Comparison of ENCODE assay signal across 14 cellular contexts in genomic region chr3:33093847-33094246, GRCh38. TPM values are rescaled to one million over a fixed set of nuclear protein-coding genes. Genes with fewer than 3 reads are reported as not detected.
DNase-seq lines count a peak whose midpoint lies in the region; ATAC-seq and TF ChIP-seq lines count a peak whose summit lies in the region.
"Had no signal": no experiment of that assay in that cellular context is flagged by ENCODE, and none has a peak within 500 bp of the region (broad histone marks: within the 10 kb centered on the region; RNA-seq: fewer than 3 reads in every experiment).

No MANE protein-coding gene starts in this region.

- peak; percentile 4; the same call in 1 of the 3 replicates for ATAC-seq in GM23338
- no peak for ATAC-seq in stimulated activated memory B cell treated with anti-CD40 and anti-IgM and Interleukin-4, amounts not matched to agents 10 μg/mL and 1 μg/mL and 100 μg/mL, for 72 hours

- no peak overlapping the region for H2AK5ac ChIP-seq in mesendoderm (ENCODE audit: low read length)

- WGBS in mesendoderm (ENCODE audit: extremely low coverage, insufficient coverage, low lambda C conversion rate) = no CpG with 5 or more reads among the region's 11 CpGs
- 93 to 98% (median 97%) methylated on average over 11 of the region's 11 CpGs for WGBS in spleen, 5 donors

- H3K36me3 Mint-ChIP-seq in GM23338 (ENCODE audit: low read depth) = peaks cover 24% of the 10 kb centered on the region
- peaks cover 56% of the 10 kb centered on the region for H3K36me3 Mint-ChIP-seq in brain
- no peaks in the 10 kb centered on the region for H3K36me3 Mint-ChIP-seq in glutamatergic neuron (ENCODE audit: unreplicated experiment)
- H3K36me3 Mint-ChIP-seq in stimulated activated memory B cell treated with anti-CD40 and anti-IgM and Interleukin-4, amounts not matched to agents 10 μg/mL and 1 μg/mL and 100 μg/mL, for 72 hours = peaks cover 39% of the 10 kb centered on the region

- no peak overlapping the region for H4K5ac ChIP-seq in mesendoderm (ENCODE audit: low read length)

- peak; percentile 49 for DNase-seq in GM23338 (ENCODE audit: low spot score)
- peak; percentile 41 for DNase-seq in mesendoderm
- peak; percentile 78 for DNase-seq in spleen
- no peak for DNase-seq in glutamatergic neuron
- DNase-seq in Karpas-422 = no peak
- DNase-seq: EL, NCI-H187, NCI-H345, NCI-H526 treated with DMSO at 0.1 percent for 48 hours, SIG-M5 had no signal

- H3K4me3 ChIP-seq in GM23338 (no peak overlapping the region), mesendoderm (ENCODE audit: low read length) (no peak overlapping the region), spleen (no peak overlapping the region), Karpas-422 (ENCODE audit: low read length) (no peak overlapping the region)

- no peaks in the 10 kb centered on the region for H3K9me3 Mint-ChIP-seq in GM23338
- peaks cover 0 to 11% (median 6%) of the 10 kb centered on the region in 5 experiments for H3K9me3 Mint-ChIP-seq in brain
- H3K9me3 Mint-ChIP-seq in glutamatergic neuron (ENCODE audit: unreplicated experiment) = peaks cover 4% of the 10 kb centered on the region
- H3K9me3 Mint-ChIP-seq in stimulated activated memory B cell treated with anti-CD40 and anti-IgM and Interleukin-4, amounts not matched to agents 10 μg/mL and 1 μg/mL and 100 μg/mL, for 72 hours = no peaks in the 10 kb centered on the region

- H3K9me2 ChIP-seq in GM23338 (ENCODE audit: insufficient read depth) = no peaks in the 10 kb centered on the region
- no peaks in the 10 kb centered on the region for H3K9me2 ChIP-seq in Karpas-422 (replicated peaks; ENCODE audit: insufficient read depth, low read length)

- no peaks in the 10 kb centered on the region for H3F3A ChIP-seq in GM23338 (replicated peaks; ENCODE audit: low read depth)

- H3K27me3 ChIP-seq in GM23338 (ENCODE audit: insufficient read depth) = no peaks in the 10 kb centered on the region
- no peaks in the 10 kb centered on the region for H3K27me3 ChIP-seq in mesendoderm (ENCODE audit: insufficient read depth, low read length, poor library complexity)
- H3K27me3 ChIP-seq in spleen (replicated peaks in 1 of 7) = no peaks in the 10 kb centered on the region
- H3K27me3 ChIP-seq in Karpas-422 (ENCODE audit: low read length) = no peaks in the 10 kb centered on the region

- H2BK120ac ChIP-seq in mesendoderm (ENCODE audit: low read depth, low read length) = no peak overlapping the region

- H3K56ac ChIP-seq in mesendoderm (ENCODE audit: low read length) = no peak overlapping the region

- H3K18ac ChIP-seq in mesendoderm (ENCODE audit: low read length) = no peak overlapping the region

- H3K9me3 ChIP-seq in spleen (no peaks in the 10 kb centered on the region), Karpas-422 (ENCODE audit: low read length) (no peaks in the 10 kb centered on the region)

- H3K4me3 Mint-ChIP-seq in GM23338 = no peak overlapping the region
- H3K4me3 Mint-ChIP-seq in brain = peak overlapping the region in 3 of 5 experiments; percentile 34 to 51 (median 45)
- no peak overlapping the region for H3K4me3 Mint-ChIP-seq in glutamatergic neuron (ENCODE audit: unreplicated experiment)
- no peak overlapping the region for H3K4me3 Mint-ChIP-seq in stimulated activated memory B cell treated with anti-CD40 and anti-IgM and Interleukin-4, amounts not matched to agents 10 μg/mL and 1 μg/mL and 100 μg/mL, for 72 hours

- H3K9ac ChIP-seq in mesendoderm (ENCODE audit: low read length) (no peak overlapping the region), Karpas-422 (ENCODE audit: low read length) (no peak overlapping the region)

- H2AFZ ChIP-seq in GM23338 = no peak overlapping the region
- H2AFZ ChIP-seq in Karpas-422 (ENCODE audit: low read length) = no peak overlapping the region

- no peak overlapping the region for H2BK5ac ChIP-seq in mesendoderm (ENCODE audit: low read length)

- H3K27ac ChIP-seq in GM23338 (ENCODE audit: low read depth) (no peak overlapping the region), mesendoderm (ENCODE audit: low read depth, low read length) (no peak overlapping the region), spleen (no peak overlapping the region), Karpas-422 (ENCODE audit: low read length) (no peak overlapping the region)
- H3K27ac ChIP-seq: C4-2B, HL-60 had no signal

- H3K27ac Mint-ChIP-seq in GM23338 (no peak overlapping the region), brain (no peak overlapping the region), glutamatergic neuron (ENCODE audit: unreplicated experiment) (no peak overlapping the region)
- H3K27ac Mint-ChIP-seq in stimulated activated memory B cell treated with anti-CD40 and anti-IgM and Interleukin-4, amounts not matched to agents 10 μg/mL and 1 μg/mL and 100 μg/mL, for 72 hours = no peak overlapping the region

- intact Hi-C loops in spleen (cut with DNase I; ENCODE audit: low total_unique reads) = no loop called here

- H3K4me2 ChIP-seq in GM23338 = 0 out of 2 replicates have a peak overlapping the region, but pooled peaks have one; percentile 4
- no peak overlapping the region for H3K4me2 ChIP-seq in mesendoderm (ENCODE audit: low read length)
- H3K4me2 ChIP-seq in Karpas-422 (ENCODE audit: low read depth, low read length, poor library complexity, severe bottlenecking) = no peak overlapping the region

- TF ChIP-seq POLR2A in spleen (IDR thresholded peaks at IDR 0.05) = no peak

- TF ChIP-seq CTCF in GM23338 (conservative IDR thresholded peaks at IDR 0.05; ENCODE audit: low read depth in 2 of 2) (peak; percentile 10 to 56; a peak in 2 of 4 replicates), brain (conservative IDR thresholded peaks at IDR 0.05) (no peak), spleen (IDR thresholded peaks at IDR 0.05 in 8 of 11, conservative IDR thresholded peaks at IDR 0.05 in 3 of 11) (no peak), glutamatergic neuron (IDR thresholded peaks at IDR 0.05; ENCODE audit: partially characterized antibody, unreplicated experiment) (no peak)

- H3K79me2 ChIP-seq in GM23338 (replicated peaks; ENCODE audit: insufficient read depth) = peaks cover 67% of the 10 kb centered on the region
- peaks cover 11% of the 10 kb centered on the region for H3K79me2 ChIP-seq in mesendoderm (ENCODE audit: control insufficient read depth, insufficient read depth, low read length)
- peaks cover 78% of the 10 kb centered on the region for H3K79me2 ChIP-seq in Karpas-422 (ENCODE audit: low read length)

- H3K23ac ChIP-seq in mesendoderm (ENCODE audit: low read length) = no peak overlapping the region

- H3K4me1 ChIP-seq in GM23338 (ENCODE audit: insufficient read depth) (peaks cover 21% of the 10 kb centered on the region), mesendoderm (ENCODE audit: control insufficient read depth, low read depth, low read length) (peaks cover 3% of the 10 kb centered on the region), spleen (peaks cover 9 to 87% (median 56%) of the 10 kb centered on the region in 6 donors), Karpas-422 (ENCODE audit: low read length) (peaks cover 34% of the 10 kb centered on the region)

- H3K36me3 ChIP-seq in GM23338 (ENCODE audit: insufficient read depth) = no peaks in the 10 kb centered on the region
- no peaks in the 10 kb centered on the region for H3K36me3 ChIP-seq in mesendoderm (ENCODE audit: control insufficient read depth, insufficient read depth, low read length)
- H3K36me3 ChIP-seq in spleen = peaks cover 0 to 47% (median 16%) of the 10 kb centered on the region in 6 donors
- peaks cover 19% of the 10 kb centered on the region; the same call in 1 of the 2 replicates for H3K36me3 ChIP-seq in Karpas-422 (ENCODE audit: insufficient read depth, low read length)

- H3K27me3 Mint-ChIP-seq in GM23338 (ENCODE audit: insufficient read depth, low read depth, poor library complexity) = peaks cover 15% of the 10 kb centered on the region
- peaks cover 3% of the 10 kb centered on the region for H3K27me3 Mint-ChIP-seq in brain
- peaks cover 3% of the 10 kb centered on the region for H3K27me3 Mint-ChIP-seq in glutamatergic neuron (ENCODE audit: unreplicated experiment)
- no peaks in the 10 kb centered on the region for H3K27me3 Mint-ChIP-seq in stimulated activated memory B cell treated with anti-CD40 and anti-IgM and Interleukin-4, amounts not matched to agents 10 μg/mL and 1 μg/mL and 100 μg/mL, for 72 hours

- no peak overlapping the region for H4K8ac ChIP-seq in mesendoderm (ENCODE audit: low read depth, low read length)

- no peak overlapping the region for H2BK15ac ChIP-seq in mesendoderm (replicated peaks; ENCODE audit: low read depth)

- H3K79me1 ChIP-seq in mesendoderm (ENCODE audit: low read length) = peaks cover 23% of the 10 kb centered on the region

- peaks cover 34% of the 10 kb centered on the region for H4K20me1 ChIP-seq in GM23338 (replicated peaks; ENCODE audit: insufficient read depth)
- H4K20me1 ChIP-seq in Karpas-422 (ENCODE audit: insufficient read depth, low read depth, low read length) = peaks cover 13% of the 10 kb centered on the region; the same call in 1 of the 2 replicates

- H3K4me1 Mint-ChIP-seq in GM23338 = peaks cover 22% of the 10 kb centered on the region
- peaks cover 21% of the 10 kb centered on the region for H3K4me1 Mint-ChIP-seq in brain
- H3K4me1 Mint-ChIP-seq in glutamatergic neuron (ENCODE audit: low read depth, unreplicated experiment) = peaks cover 7% of the 10 kb centered on the region
- peaks cover 65% of the 10 kb centered on the region for H3K4me1 Mint-ChIP-seq in stimulated activated memory B cell treated with anti-CD40 and anti-IgM and Interleukin-4, amounts not matched to agents 10 μg/mL and 1 μg/mL and 100 μg/mL, for 72 hours

- H3K4ac ChIP-seq in mesendoderm (ENCODE audit: low read depth, low read length) = no peak overlapping the region

RNA-seq across cellular contexts. Expression of gene GLB1, which starts 3.1 kb away (rescaled TPM):
- total RNA-seq in GM23338 (2014; rRNA removed; shearing (Covaris generic)) = 67.3 and 68.7 TPM in 2 replicates
- polyA plus RNA-seq in GM23338 (2016; fragmentation: Nextera tagmentation; extraction: Ambion mirVana) (23.4 and 26.3 TPM in 2 replicates), brain (ENCODE audit: insufficient read depth, low read depth, low replicate concordance) (21.1 TPM), spleen (10 to 100 TPM; 13.2 to 14.4 (median 13.8) TPM)
- polyA plus RNA-seq in mesendoderm (2013, experiment 1 of 2) = 26.6 TPM
- polyA plus RNA-seq in mesendoderm (2013, experiment 2 of 2) = 26.0 TPM
- total RNA-seq in spleen (10 to 100 TPM; 53.2 to 90.0 (median 71.6) TPM), glutamatergic neuron (ENCODE audit: unreplicated experiment) (33.0 TPM)
- 41.8 and 43.0 TPM in 2 replicates for total RNA-seq in Karpas-422 (2014; rRNA removed; shearing (Covaris generic); ENCODE audit: low replicate concordance)

RNA-seq across cellular contexts. Expression of gene TMPPE, which starts 3.1 kb away (rescaled TPM):
- 7.2 and 7.5 TPM in 2 replicates for total RNA-seq in GM23338 (2014; rRNA removed; shearing (Covaris generic))
- polyA plus RNA-seq in GM23338 (2016; fragmentation: Nextera tagmentation; extraction: Ambion mirVana) = 0.92 and 1.0 TPM in 2 replicates
- polyA plus RNA-seq in brain (ENCODE audit: insufficient read depth, low read depth, low replicate concordance) = 0.24 TPM
- polyA plus RNA-seq in mesendoderm (2013, experiment 1 of 2) = 1.7 TPM
- polyA plus RNA-seq in mesendoderm (2013, experiment 2 of 2) = 1.7 TPM
- total RNA-seq in spleen = 10 to 100 TPM; 12.5 to 23.8 (median 16.5) TPM
- under 1 TPM; 0.09 to 0.51 (median 0.12) TPM for polyA plus RNA-seq in spleen
- 7.7 TPM for total RNA-seq in glutamatergic neuron (ENCODE audit: unreplicated experiment)
- 7.8 and 12.2 TPM in 2 replicates for total RNA-seq in Karpas-422 (2014; rRNA removed; shearing (Covaris generic); ENCODE audit: low replicate concordance)

RNA-seq across cellular contexts. Expression of gene CRTAP, which starts 20.0 kb away (rescaled TPM):
- 185 and 210 TPM in 2 replicates for total RNA-seq in GM23338 (2014; rRNA removed; shearing (Covaris generic))
- polyA plus RNA-seq in GM23338 (2016; fragmentation: Nextera tagmentation; extraction: Ambion mirVana) (71.9 and 75.3 TPM in 2 replicates), brain (ENCODE audit: insufficient read depth, low read depth, low replicate concordance) (50.1 TPM), spleen (10 to 100 TPM; 37.9 to 46.8 (median 38.1) TPM)
- 87.5 TPM for polyA plus RNA-seq in mesendoderm (2013, experiment 1 of 2)
- polyA plus RNA-seq in mesendoderm (2013, experiment 2 of 2) = 87.2 TPM
- total RNA-seq in spleen (100 to 1,000 TPM in 5 of 7 donors, 10 to 100 TPM in 2; 64.8 to 156 (median 119) TPM), glutamatergic neuron (ENCODE audit: unreplicated experiment) (43.2 TPM)
- 33.9 and 72.5 TPM in 2 replicates for total RNA-seq in Karpas-422 (2014; rRNA removed; shearing (Covaris generic); ENCODE audit: low replicate concordance)

Comparison
In these comparisons a context has a peak if more than half of its experiments do, and no peak if none do; other contexts are left out.
1. DNase-seq: peak in GM23338 (single experiment), mesendoderm (single experiment) and spleen (single experiment); none in glutamatergic neuron (single experiment) and Karpas-422 (single experiment).
2. H3K4me3 Mint-ChIP-seq: peak in brain (3 of 5); none in GM23338 (single experiment), glutamatergic neuron (single experiment) and stimulated activated memory B cell treated with anti-CD40 and anti-IgM and Interleukin-4, amounts not matched to agents 10 μg/mL and 1 μg/mL and 100 μg/mL, for 72 hours (single experiment).
3. CTCF ChIP-seq: peak in GM23338 (2 of 2); none in brain (0 of 2), spleen (0 of 11) and glutamatergic neuron (single experiment).